In the genomic region with DNA sequence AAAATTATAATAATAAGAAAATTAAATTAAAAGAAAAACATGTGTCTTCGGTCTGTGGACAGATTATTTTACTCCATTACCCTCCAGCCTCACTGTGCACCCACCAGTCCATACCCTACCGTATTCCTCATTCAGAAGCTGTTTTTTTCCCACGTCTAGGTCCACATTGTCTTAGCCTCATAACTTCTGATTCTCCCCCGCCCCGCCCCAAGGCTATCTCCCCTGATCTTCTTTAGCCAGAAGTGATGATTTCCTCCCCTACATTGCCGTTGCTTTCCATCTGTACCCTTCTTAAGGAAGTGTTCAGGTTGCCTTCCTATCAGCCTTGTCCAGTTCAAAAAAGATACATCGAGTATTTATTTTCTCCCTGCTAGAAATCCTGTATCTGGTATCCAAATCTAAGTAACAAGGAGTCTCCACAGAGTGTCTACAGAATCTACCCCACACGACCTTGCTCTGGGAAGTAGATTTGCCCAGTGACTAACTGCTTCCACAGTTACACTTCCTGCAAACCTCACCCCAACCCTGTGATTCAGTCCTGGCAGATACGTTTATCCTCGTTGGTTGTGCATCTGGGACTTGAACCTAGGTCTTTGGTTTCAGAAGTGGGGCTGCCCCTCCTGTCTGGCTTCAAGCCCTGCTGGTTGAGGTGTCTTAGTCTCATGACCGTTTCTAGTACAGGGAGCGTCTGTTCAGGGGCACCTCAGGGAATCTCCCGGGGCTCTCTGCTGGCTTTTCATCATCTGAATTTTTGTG, we compare ENCODE assay signal across 17 cellular contexts.
DNase-seq lines count a peak whose midpoint lies in the region; ATAC-seq and TF ChIP-seq lines count a peak whose summit lies in the region.
"Had no signal": no experiment of that assay in that cellular context is flagged by ENCODE, and none has a peak within 500 bp of the region (broad histone marks: within the 10 kb centered on the region; RNA-seq: fewer than 3 reads in every experiment).

No MANE protein-coding gene starts in this region.

- H3K27ac ChIP-seq in colonic mucosa = no peak overlapping the region
- H3K27ac ChIP-seq: gastrocnemius medialis, Peyer's patch, suprapubic skin had no signal

- TF ChIP-seq CTCF in colonic mucosa (IDR thresholded peaks at IDR 0.05) (no peak), mucosa of descending colon (IDR thresholded peaks at IDR 0.05) (no peak)

- peak; percentile 50 for DNase-seq in EH (ENCODE audit: low read depth)
- peak; percentile 38 for DNase-seq in LHCN-M2 (ENCODE audit: low read depth)
- peak; percentile 7 for DNase-seq in colonic mucosa
- no peak for DNase-seq in mucosa of descending colon
- no peak for DNase-seq in Ammon's horn (ENCODE audit: low spot score)
- DNase-seq in dermis blood vessel endothelial cell = no peak
- DNase-seq in NCI-H128 (lab: John Stamatoyannopoulos, UW; ENCODE audit: unreplicated experiment) = no peak
- DNase-seq in activated T-cell treated with anti-CD3 and anti-CD28 coated beads, Interleukin-2, amount 50 U/mL, for 1 hour = no peak
- DNase-seq: activated B cell treated with CpG ODN at 0.5 μM for 24 hours, C1 segment of cervical spinal cord, DMS153, gastrocnemius medialis, natural killer cell, NCI-H2029, Peyer's patch, T-cell had no signal

- H3K9me3 ChIP-seq in colonic mucosa (no peaks in the 10 kb centered on the region), mucosa of descending colon (no peaks in the 10 kb centered on the region)
- H3K9me3 ChIP-seq: gastrocnemius medialis, Peyer's patch, suprapubic skin had no signal

- H3K9ac ChIP-seq in colonic mucosa (ENCODE audit: low read depth in 2 of 2, low read length in 2 of 2) = no peak overlapping the region

- H3K36me3 ChIP-seq in colonic mucosa (no peaks in the 10 kb centered on the region), mucosa of descending colon (ENCODE audit: low read depth) (no peaks in the 10 kb centered on the region)
- H3K36me3 ChIP-seq: gastrocnemius medialis, Peyer's patch, suprapubic skin had no signal

- ATAC-seq in mucosa of descending colon = peak; percentile 66
- ATAC-seq: gastrocnemius medialis, natural killer cell, T-cell had no signal

- H3K4me3 ChIP-seq in colonic mucosa = no peak overlapping the region
- no peak overlapping the region for H3K4me3 ChIP-seq in mucosa of descending colon
- H3K4me3 ChIP-seq: gastrocnemius medialis, Peyer's patch, suprapubic skin had no signal

- H3K27me3 ChIP-seq in colonic mucosa = no peaks in the 10 kb centered on the region
- H3K27me3 ChIP-seq: gastrocnemius medialis, Peyer's patch had no signal

- intact Hi-C loops in colonic mucosa (cut with DNase I) (no loop called here), mucosa of descending colon (cut with DNase I, micrococcal nuclease) (no loop called here)

- H3K4me1 ChIP-seq in colonic mucosa (no peaks in the 10 kb centered on the region), mucosa of descending colon (ENCODE audit: low read depth) (no peaks in the 10 kb centered on the region)
- H3K4me1 ChIP-seq: gastrocnemius medialis, Peyer's patch, suprapubic skin had no signal

Comparison
In these comparisons a context has a peak if more than half of its experiments do, and no peak if none do; other contexts are left out.
1. DNase-seq: peak in EH (single experiment), LHCN-M2 (single experiment) and colonic mucosa (single experiment); none in mucosa of descending colon (0 of 3), Ammon's horn (single experiment), dermis blood vessel endothelial cell (single experiment), NCI-H128 (single experiment) and activated T-cell treated with anti-CD3 and anti-CD28 coated beads, Interleukin-2, amount 50 U/mL, for 1 hour (single experiment).